ENCODE assay signal across 22 cellular contexts in genomic region chr6:43934803-43935602, GRCh38.
DNase-seq lines count a peak whose midpoint lies in the region; ATAC-seq, FAIRE-seq and TF ChIP-seq lines count a peak whose summit lies in the region.
"Had no signal": no experiment of that assay in that cellular context is flagged by ENCODE, and none has a peak within 500 bp of the region (broad histone marks: within the 10 kb centered on the region; RNA-seq: fewer than 3 reads in every experiment).

No MANE protein-coding gene starts in this region.

- no peaks in the 10 kb centered on the region for H3K9me3 ChIP-seq in K562 (replicated peaks; ENCODE audit: control insufficient read depth, insufficient read depth, low read depth, low read length)
- H3K9me3 ChIP-seq in right lobe of liver = no peaks in the 10 kb centered on the region
- H3K9me3 ChIP-seq in suprapubic skin = no peaks in the 10 kb centered on the region
- H3K9me3 ChIP-seq: lower lobe of right lung, mucosa of descending colon had no signal

- H4K20me1 ChIP-seq in K562 (replicated peaks; ENCODE audit: control insufficient read depth, insufficient read depth, low read length) = no peaks in the 10 kb centered on the region

- H3K4me1 Mint-ChIP-seq in activated T-cell treated with anti-CD3 and anti-CD28 coated beads, Interleukin-2, amount 50 U/mL, for 24 hours (ENCODE audit: low read depth) = no peaks in the 10 kb centered on the region

- DNase-seq in activated T-cell treated with anti-CD3 and anti-CD28 coated beads, Interleukin-2, amount 50 U/mL, for 24 hours = peak; percentile 6
- no peak for DNase-seq in activated T-cell treated with anti-CD3 and anti-CD28 coated beads, Interleukin-2, amount 50 U/mL, for 1 hour
- DNase-seq in K562 (ENCODE audit: extremely low read depth in 1 of 4, low spot score in 3 of 4) (peak in 1 of 4 experiments; percentile 40), right lobe of liver (peak in 2 of 3 donors; percentile 62 to 64), suprapubic skin (ENCODE audit: low spot score in 2 of 2) (peak; percentile 29), AG20443 (ENCODE audit: low spot score) (no peak)
- DNase-seq in stimulated activated naive CD4-positive, alpha-beta T cell (lab: John Stamatoyannopoulos, UW) = no peak
- DNase-seq: activated naive CD4-positive, alpha-beta T cell; AML-193; CD4-positive, alpha-beta memory T cell; GM23248; lower lobe of right lung; mucosa of descending colon; NCI-H2081; NCI-H82; nephron progenitor cell; T-helper 2 cell had no signal

- H3K4me3 Mint-ChIP-seq in activated T-cell treated with anti-CD3 and anti-CD28 coated beads, Interleukin-2, amount 50 U/mL, for 24 hours = no peak overlapping the region
- H3K4me3 Mint-ChIP-seq: CD4-positive, alpha-beta memory T cell; nephron progenitor cell; stimulated activated naive CD8-positive, alpha-beta T cell treated with anti-CD3 and anti-CD28 coated beads, Interleukin-15, Interleukin-2, amounts not matched to agents 100 ng/mL and 50 ng/mL, for 24 hours had no signal

- H3K36me3 ChIP-seq in K562 (ENCODE audit: control insufficient read depth, insufficient read depth, low read length) (no peaks in the 10 kb centered on the region), right lobe of liver (no peaks in the 10 kb centered on the region), suprapubic skin (no peaks in the 10 kb centered on the region)
- H3K36me3 ChIP-seq: lower lobe of right lung had no signal

- H3K4me2 ChIP-seq in K562 (ENCODE audit: insufficient read depth, low read length) = no peak overlapping the region

- H3K27me3 ChIP-seq in K562 (ENCODE audit: control insufficient read depth in 2 of 2, insufficient read depth in 2 of 2, low read length in 2 of 2) = no peaks in the 10 kb centered on the region
- no peaks in the 10 kb centered on the region for H3K27me3 ChIP-seq in right lobe of liver
- no peaks in the 10 kb centered on the region for H3K27me3 ChIP-seq in suprapubic skin

- TF ChIP-seq EP300 in K562 (IDR thresholded peaks at IDR 0.05; ENCODE audit: low read length) (no peak), suprapubic skin (IDR thresholded peaks at IDR 0.05) (no peak)

- WGBS in K562 (ENCODE audit: insufficient coverage, low coverage, missing lambda C conversion rate) = 63% methylated on average over 9 of the region's 9 CpGs
- WGBS in right lobe of liver (ENCODE audit: insufficient coverage, low coverage, low lambda C conversion rate, missing lambda C conversion rate) = 62% methylated on average over 5 of the region's 9 CpGs
- 73% methylated on average over 9 of the region's 9 CpGs for WGBS in suprapubic skin

- no peak for TF ChIP-seq RAD21 in K562 (CRISPR knock-in tag; conservative IDR thresholded peaks at IDR 0.05 in 1 of 2, IDR thresholded peaks at IDR 0.05 in 1 of 2)

- POLR2A ChIA-PET in K562 (lab: Yijun Ruan, JAX) = interaction anchor here (1.0 to 6.1 kb wide), 4 partner anchors 8 to 22 kb away, joined by 3 to 47 read pairs (median 4); no protein-coding TSS in a partner anchor

- no peak overlapping the region for H3K4me3 ChIP-seq in K562
- H3K4me3 ChIP-seq in right lobe of liver = no peak overlapping the region
- no peak overlapping the region for H3K4me3 ChIP-seq in suprapubic skin
- H3K4me3 ChIP-seq: GM23248, lower lobe of right lung, mucosa of descending colon had no signal

- in situ Hi-C loops in K562 (cut with MboI) = no loop called here

- no peak overlapping the region for H3K27ac Mint-ChIP-seq in activated T-cell treated with anti-CD3 and anti-CD28 coated beads, Interleukin-2, amount 50 U/mL, for 24 hours
- H3K27ac Mint-ChIP-seq: nephron progenitor cell; stimulated activated naive CD8-positive, alpha-beta T cell treated with anti-CD3 and anti-CD28 coated beads, Interleukin-15, Interleukin-2, amounts not matched to agents 100 ng/mL and 50 ng/mL, for 24 hours had no signal

- no TSS peak for BruUV-seq in K562 (replicated peaks; lab: Mats Ljungman, UMichigan)

- no peak for TF ChIP-seq CTCF in K562 (IDR thresholded peaks at IDR 0.05 in 2 of 3, conservative IDR thresholded peaks at IDR 0.05 in 1 of 3; ENCODE audit: insufficient read depth in 2 of 3, low read depth in 1 of 3, low read length in 3 of 3)
- TF ChIP-seq CTCF in right lobe of liver (IDR thresholded peaks at IDR 0.05) = no peak
- TF ChIP-seq CTCF in suprapubic skin (IDR thresholded peaks at IDR 0.05) = no peak

- no peaks in the 10 kb centered on the region for H3K9me3 Mint-ChIP-seq in activated T-cell treated with anti-CD3 and anti-CD28 coated beads, Interleukin-2, amount 50 U/mL, for 24 hours
- H3K9me3 Mint-ChIP-seq: CD4-positive, alpha-beta memory T cell; nephron progenitor cell; stimulated activated naive CD8-positive, alpha-beta T cell treated with anti-CD3 and anti-CD28 coated beads, Interleukin-15, Interleukin-2, amounts not matched to agents 100 ng/mL and 50 ng/mL, for 24 hours had no signal

- no peaks in the 10 kb centered on the region for H3K9me1 ChIP-seq in K562 (ENCODE audit: control insufficient read depth, insufficient read depth, low read length)

- no peaks in the 10 kb centered on the region for H3K36me3 Mint-ChIP-seq in activated T-cell treated with anti-CD3 and anti-CD28 coated beads, Interleukin-2, amount 50 U/mL, for 24 hours (ENCODE audit: low read depth)
- H3K36me3 Mint-ChIP-seq: CD4-positive, alpha-beta memory T cell had no signal

- CTCF ChIA-PET in K562 (lab: Yijun Ruan, JAX; ENCODE audit: low intra/inter-chr PET ratio) = no interaction called here

- ATAC-seq in K562 (no peak), right lobe of liver (peak in 3 of 4 donors; percentile 63 to 84 (median 77)), GM21737 (IDR thresholded peaks at IDR 0.05; ENCODE audit: unreplicated experiment) (no peak)
- ATAC-seq: lower lobe of right lung, mucosa of descending colon, SK-N-SH treated with all-trans-retinoic acid at 6 μM for 48 hours had no signal

- 0 out of 2 replicates have a peak overlapping the region, but pooled peaks have one; percentile 17 for H2AFZ ChIP-seq in K562 (ENCODE audit: low read depth, low read length)
- H2AFZ ChIP-seq: GM23248 had no signal

- peaks cover 49 to 52% of the 10 kb centered on the region in 2 experiments for H3K4me1 ChIP-seq in K562 (replicated peaks in 1 of 2; ENCODE audit: control insufficient read depth in 2 of 2, insufficient read depth in 2 of 2, low read length in 2 of 2)
- no peaks in the 10 kb centered on the region for H3K4me1 ChIP-seq in right lobe of liver
- H3K4me1 ChIP-seq in suprapubic skin = no peaks in the 10 kb centered on the region
- H3K4me1 ChIP-seq: lower lobe of right lung had no signal

- no peak for FAIRE-seq in K562 (lab: Jason Lieb, UNC)
- FAIRE-seq: A204.1, GM12892 had no signal

- intact Hi-C loops in K562 (cut with micrococcal nuclease) (no loop called here), right lobe of liver (cut with DNase I) (no loop called here)

- H3K79me2 ChIP-seq in K562 (ENCODE audit: control insufficient read depth, insufficient read depth, low read length) = no peaks in the 10 kb centered on the region

- peak overlapping the region in 1 of 2 experiments; percentile 41; a peak in 2 of 4 replicates for H3K9ac ChIP-seq in K562 (ENCODE audit: insufficient read depth in 1 of 2, low read depth in 2 of 2, low read length in 2 of 2)
- H3K9ac ChIP-seq: GM23248 had no signal

- TF ChIP-seq POLR2A in K562 (conservative IDR thresholded peaks at IDR 0.05) (no peak), right lobe of liver (IDR thresholded peaks at IDR 0.05) (no peak), suprapubic skin (IDR thresholded peaks at IDR 0.05) (no peak)

- no peaks in the 10 kb centered on the region for H3K27me3 Mint-ChIP-seq in activated T-cell treated with anti-CD3 and anti-CD28 coated beads, Interleukin-2, amount 50 U/mL, for 24 hours
- H3K27me3 Mint-ChIP-seq: stimulated activated naive CD8-positive, alpha-beta T cell treated with anti-CD3 and anti-CD28 coated beads, Interleukin-15, Interleukin-2, amounts not matched to agents 100 ng/mL and 50 ng/mL, for 24 hours had no signal

- no peak overlapping the region for H3K27ac ChIP-seq in K562 (ENCODE audit: extremely low read depth, low read depth, low read length)
- no peak overlapping the region for H3K27ac ChIP-seq in right lobe of liver
- H3K27ac ChIP-seq in suprapubic skin = no peak overlapping the region
- H3K27ac ChIP-seq: GM23248, lower lobe of right lung had no signal

TF ChIP-seq in K562, 482 proteins besides CTCF, POLR2A, EP300 and RAD21 (continues in another document):
- TF ChIP-seq RUNX1 (IDR thresholded peaks at IDR 0.05; ENCODE audit: low read depth) = no peak

Comparison
In these comparisons a context has a peak if more than half of its experiments do, and no peak if none do; other contexts are left out.
1. DNase-seq: peak in activated T-cell treated with anti-CD3 and anti-CD28 coated beads, Interleukin-2, amount 50 U/mL, for 24 hours (single experiment), right lobe of liver (2 of 3) and suprapubic skin (2 of 2); none in activated T-cell treated with anti-CD3 and anti-CD28 coated beads, Interleukin-2, amount 50 U/mL, for 1 hour (single experiment), AG20443 (single experiment) and stimulated activated naive CD4-positive, alpha-beta T cell (0 of 6).
2. ATAC-seq: peak in right lobe of liver (3 of 4); none in K562 (single experiment) and GM21737 (single experiment).